In the genomic region with DNA sequence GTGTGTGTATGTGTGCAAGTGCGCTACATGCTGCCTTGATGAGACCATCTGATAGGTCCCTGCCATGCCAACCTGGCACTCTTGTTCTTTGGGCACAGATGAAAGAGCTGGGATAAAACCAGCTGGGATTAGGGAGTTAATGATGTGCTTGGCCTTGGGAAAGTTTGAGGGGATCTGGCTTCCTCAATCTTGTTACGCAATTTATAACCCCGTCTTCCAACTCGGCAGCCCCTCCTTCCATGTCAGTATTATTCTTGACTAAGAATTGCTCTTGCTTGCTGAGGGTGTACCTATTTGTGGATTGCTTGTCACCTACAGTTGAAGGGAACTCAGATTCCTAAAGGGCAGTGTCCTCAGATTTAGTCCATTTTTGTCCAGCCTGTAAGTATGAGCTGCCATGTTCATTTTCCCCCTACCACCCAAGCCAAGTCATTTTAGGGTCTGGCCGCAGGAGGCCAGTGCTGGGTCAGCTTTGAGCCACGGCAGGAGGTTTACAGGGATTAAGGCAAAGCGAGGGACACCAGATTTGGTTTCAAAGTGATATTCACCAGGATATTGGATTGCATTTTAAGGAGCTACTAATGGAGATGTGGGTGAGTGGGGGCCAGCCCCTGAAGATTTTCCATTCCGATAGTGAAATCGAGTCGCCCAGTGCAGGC, we compare ENCODE assay signal across 1 cellular context.
TF ChIP-seq lines count a peak whose summit lies in the region.

No MANE protein-coding gene starts in this region.

TF ChIP-seq in GM12878, 131 proteins besides CTCF, POLR2A, EP300 and RAD21 (continued from another document):
- TF ChIP-seq ZNF687 (IDR thresholded peaks at IDR 0.05): no peak
- no peak for TF ChIP-seq EGR1 (IDR thresholded peaks at IDR 0.05; ENCODE audit: borderline replicate concordance in 1 of 2, low read depth in 2 of 2, low read length in 2 of 2)
- no peak for TF ChIP-seq SIN3A (IDR thresholded peaks at IDR 0.05; ENCODE audit: low read depth, low read length)
- TF ChIP-seq SUZ12 (IDR thresholded peaks at IDR 0.05; ENCODE audit: unreplicated experiment): no peak
- TF ChIP-seq PKNOX1 (IDR thresholded peaks at IDR 0.05): no peak
- TF ChIP-seq HDAC2 (IDR thresholded peaks at IDR 0.05): no peak
- TF ChIP-seq STAT3 (IDR thresholded peaks at IDR 0.05; ENCODE audit: low read depth, low read length): no peak
- TF ChIP-seq RCOR1 (conservative IDR thresholded peaks at IDR 0.05; ENCODE audit: low read depth, low read length): no peak
- TF ChIP-seq, protein P1, sequence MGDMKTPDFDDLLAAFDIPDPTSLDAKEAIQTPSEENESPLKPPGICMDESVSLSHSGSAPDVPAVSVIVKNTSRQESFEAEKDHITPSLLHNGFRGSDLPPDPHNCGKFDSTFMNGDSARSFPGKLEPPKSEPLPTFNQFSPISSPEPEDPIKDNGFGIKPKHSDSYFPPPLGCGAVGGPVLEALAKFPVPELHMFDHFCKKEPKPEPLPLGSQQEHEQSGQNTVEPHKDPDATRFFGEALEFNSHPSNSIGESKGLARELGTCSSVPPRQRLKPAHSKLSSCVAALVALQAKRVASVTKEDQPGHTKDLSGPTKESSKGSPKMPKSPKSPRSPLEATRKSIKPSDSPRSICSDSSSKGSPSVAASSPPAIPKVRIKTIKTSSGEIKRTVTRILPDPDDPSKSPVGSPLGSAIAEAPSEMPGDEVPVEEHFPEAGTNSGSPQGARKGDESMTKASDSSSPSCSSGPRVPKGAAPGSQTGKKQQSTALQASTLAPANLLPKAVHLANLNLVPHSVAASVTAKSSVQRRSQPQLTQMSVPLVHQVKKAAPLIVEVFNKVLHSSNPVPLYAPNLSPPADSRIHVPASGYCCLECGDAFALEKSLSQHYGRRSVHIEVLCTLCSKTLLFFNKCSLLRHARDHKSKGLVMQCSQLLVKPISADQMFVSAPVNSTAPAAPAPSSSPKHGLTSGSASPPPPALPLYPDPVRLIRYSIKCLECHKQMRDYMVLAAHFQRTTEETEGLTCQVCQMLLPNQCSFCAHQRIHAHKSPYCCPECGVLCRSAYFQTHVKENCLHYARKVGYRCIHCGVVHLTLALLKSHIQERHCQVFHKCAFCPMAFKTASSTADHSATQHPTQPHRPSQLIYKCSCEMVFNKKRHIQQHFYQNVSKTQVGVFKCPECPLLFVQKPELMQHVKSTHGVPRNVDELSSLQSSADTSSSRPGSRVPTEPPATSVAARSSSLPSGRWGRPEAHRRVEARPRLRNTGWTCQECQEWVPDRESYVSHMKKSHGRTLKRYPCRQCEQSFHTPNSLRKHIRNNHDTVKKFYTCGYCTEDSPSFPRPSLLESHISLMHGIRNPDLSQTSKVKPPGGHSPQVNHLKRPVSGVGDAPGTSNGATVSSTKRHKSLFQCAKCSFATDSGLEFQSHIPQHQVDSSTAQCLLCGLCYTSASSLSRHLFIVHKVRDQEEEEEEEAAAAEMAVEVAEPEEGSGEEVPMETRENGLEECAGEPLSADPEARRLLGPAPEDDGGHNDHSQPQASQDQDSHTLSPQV (IDR thresholded peaks at IDR 0.05): no peak
- no peak for TF ChIP-seq KAT2A (conservative IDR thresholded peaks at IDR 0.05; ENCODE audit: control insufficient read depth, low read depth, low read length)
